Comparison of ENCODE assay signal across 8 cellular contexts in genomic region chr6:44245391-44245911, GRCh38. TPM values are rescaled to one million over a fixed set of nuclear protein-coding genes. Genes with fewer than 3 reads are reported as not detected.
DNase-seq lines count a peak whose midpoint lies in the region; ATAC-seq, FAIRE-seq and TF ChIP-seq lines count a peak whose summit lies in the region.

No MANE protein-coding gene starts in this region.

- TF ChIP-seq POLR2A in Peyer's patch (IDR thresholded peaks at IDR 0.05) (no peak), esophagus squamous epithelium (IDR thresholded peaks at IDR 0.05) (no peak)

- peaks cover 23% of the 10 kb centered on the region for H3K4me1 ChIP-seq in CD8-positive, alpha-beta memory T cell (ENCODE audit: insufficient read depth, low read length)
- H3K4me1 ChIP-seq in Peyer's patch (peaks cover 0 to 29% (median 10%) of the 10 kb centered on the region in 4 donors), esophagus squamous epithelium (peaks cover 16 to 36% (median 25%) of the 10 kb centered on the region in 3 donors), pancreas (peaks cover 6 to 18% (median 17%) of the 10 kb centered on the region in 3 donors)

- peak overlapping the region; percentile 98 for H3K27ac ChIP-seq in CD8-positive, alpha-beta memory T cell (ENCODE audit: low read depth, low read length)
- H3K27ac ChIP-seq in Peyer's patch: peak overlapping the region; percentile 92 to 96 (median 95)
- H3K27ac ChIP-seq in esophagus squamous epithelium: peak overlapping the region; percentile 96 to 99 (median 98)
- peak overlapping the region; percentile 85 to 100 (median 98) for H3K27ac ChIP-seq in pancreas

- CTCF ChIA-PET in CD8-positive, alpha-beta memory T cell (lab: Charles Lee): interaction anchor here (0.9 to 6.3 kb wide), 6 partner anchors 9 to 74 kb away, joined by 3 to 74 read pairs (median 4); partner anchors contain the start of gene SLC35B2

- peak overlapping the region; percentile 91 to 99 (median 98) for H3K4me3 Mint-ChIP-seq in CD8-positive, alpha-beta memory T cell

- no peak for TF ChIP-seq CTCF in Peyer's patch (IDR thresholded peaks at IDR 0.05)
- TF ChIP-seq CTCF in esophagus squamous epithelium (IDR thresholded peaks at IDR 0.05): no peak
- no peak for TF ChIP-seq CTCF in pancreas (IDR thresholded peaks at IDR 0.05)

- no peak for DNase-seq in CD8-positive, alpha-beta memory T cell
- DNase-seq in Peyer's patch (no peak), esophagus squamous epithelium (lab: John Stamatoyannopoulos, UW) (no peak), pancreas (no peak), activated gamma-delta T cell treated with Interleukin-2 at 50 U/mL for 16 hours (no peak), Ammon's horn (ENCODE audit: low spot score) (no peak), dedifferentiated amniotic fluid mesenchymal stem cell (ENCODE audit: extremely low spot score) (no peak)

- H3K36me3 ChIP-seq in CD8-positive, alpha-beta memory T cell (ENCODE audit: insufficient read depth, low read length): peaks cover 23% of the 10 kb centered on the region
- H3K36me3 ChIP-seq in Peyer's patch (peaks cover 0 to 16% (median 0%) of the 10 kb centered on the region in 3 donors), esophagus squamous epithelium (peaks cover 6 to 22% (median 15%) of the 10 kb centered on the region in 3 donors), pancreas (peaks cover 4 to 16% (median 14%) of the 10 kb centered on the region in 3 donors)

- no peak for FAIRE-seq in pancreas (lab: Jason Lieb, UNC)

- no peak for ATAC-seq in pancreas
- no peak for ATAC-seq in activated CD4-positive, CD25-positive, alpha-beta regulatory T cell treated with anti-CD3 and anti-CD28 coated beads, Interleukin-2, amount 50 U/mL, for 24 hours

- no peaks in the 10 kb centered on the region for H3K9me3 ChIP-seq in CD8-positive, alpha-beta memory T cell (ENCODE audit: low read length)
- H3K9me3 ChIP-seq in Peyer's patch (no peaks in the 10 kb centered on the region), esophagus squamous epithelium (no peaks in the 10 kb centered on the region), pancreas (no peaks in the 10 kb centered on the region)

- H3K9me3 Mint-ChIP-seq in CD8-positive, alpha-beta memory T cell: peaks cover 0 to 2% (median 0%) of the 10 kb centered on the region in 5 donors

- WGBS in esophagus squamous epithelium, 2 donors: 78 to 82% methylated on average over 10 to 11 of the region's 12 CpGs
- WGBS in pancreas, 2 donors: 65 to 67% methylated on average over 12 of the region's 12 CpGs

- H3K27me3 ChIP-seq in CD8-positive, alpha-beta memory T cell (ENCODE audit: insufficient read depth, low read length, poor library complexity, severe bottlenecking): no peaks in the 10 kb centered on the region
- H3K27me3 ChIP-seq in Peyer's patch: no peaks in the 10 kb centered on the region
- no peaks in the 10 kb centered on the region for H3K27me3 ChIP-seq in esophagus squamous epithelium
- no peaks in the 10 kb centered on the region for H3K27me3 ChIP-seq in pancreas

- H3K27ac Mint-ChIP-seq in CD8-positive, alpha-beta memory T cell: peak overlapping the region; percentile 49 to 99 (median 93)

- POLR2A ChIA-PET in CD8-positive, alpha-beta memory T cell (lab: Charles Lee): interaction anchor here (1.7 to 3.9 kb wide), 4 partner anchors 10 to 68 kb away, joined by 4 to 77 read pairs (median 16); partner anchors contain the start of genes AARS2, NFKBIE and SLC35B2

- H3K4me3 ChIP-seq in CD8-positive, alpha-beta memory T cell (ENCODE audit: low read length): peak overlapping the region; percentile 98
- H3K4me3 ChIP-seq in Peyer's patch: peak overlapping the region; percentile 81 to 93 (median 83)
- peak overlapping the region; percentile 81 to 94 (median 94) for H3K4me3 ChIP-seq in esophagus squamous epithelium
- H3K4me3 ChIP-seq in pancreas: peak overlapping the region in 3 of 4 donors; percentile 62 to 89 (median 83)

- intact Hi-C loops in esophagus squamous epithelium (cut with DNase I): no loop called here
- intact Hi-C loops in pancreas (cut with DNase I): no loop called here

- H3K27me3 Mint-ChIP-seq in CD8-positive, alpha-beta memory T cell: peaks cover 0 to 7% of the 10 kb centered on the region in 2 donors

- H3K36me3 Mint-ChIP-seq in CD8-positive, alpha-beta memory T cell: peaks cover 4 to 39% (median 13%) of the 10 kb centered on the region in 3 donors

- peaks cover 34 to 45% (median 35%) of the 10 kb centered on the region in 3 donors for H3K4me1 Mint-ChIP-seq in CD8-positive, alpha-beta memory T cell

RNA-seq across cellular contexts. Expression of gene HSP90AB1, which starts 1.4 kb away (rescaled TPM):
- 1,000 to 10,000 TPM; 2,387 to 2,400 TPM for total RNA-seq in CD8-positive, alpha-beta memory T cell
- polyA plus RNA-seq in CD8-positive, alpha-beta memory T cell: 460 TPM
- total RNA-seq in Peyer's patch: 100 to 1,000 TPM; 181 to 330 (median 254) TPM
- 100 to 1,000 TPM; 433 to 696 (median 601) TPM for total RNA-seq in esophagus squamous epithelium
- 100 to 1,000 TPM; 370 to 577 (median 464) TPM for total RNA-seq in pancreas
- 100 to 1,000 TPM; 145 to 328 TPM for polyA plus RNA-seq in pancreas

RNA-seq across cellular contexts. Expression of gene SLC35B2, which starts 11.9 kb away (rescaled TPM):
- 10 to 100 TPM; 34.8 to 35.7 TPM for total RNA-seq in CD8-positive, alpha-beta memory T cell
- polyA plus RNA-seq in CD8-positive, alpha-beta memory T cell: 49.0 TPM
- 10 to 100 TPM; 10.7 to 35.2 (median 26.5) TPM for total RNA-seq in Peyer's patch
- 10 to 100 TPM in 3 of 4 donors, 1 to 10 TPM in 1; 9.7 to 34.4 (median 21.2) TPM for total RNA-seq in esophagus squamous epithelium
- 10 to 100 TPM; 15.9 to 30.4 (median 20.5) TPM for total RNA-seq in pancreas
- 10 to 100 TPM; 10.8 to 23.6 TPM for polyA plus RNA-seq in pancreas

RNA-seq across cellular contexts. Expression of gene NFKBIE, which starts 19.9 kb away (rescaled TPM):
- 10 to 100 TPM; 33.1 to 34.3 TPM for total RNA-seq in CD8-positive, alpha-beta memory T cell
- polyA plus RNA-seq in CD8-positive, alpha-beta memory T cell: 5.3 TPM
- total RNA-seq in Peyer's patch (10 to 100 TPM; 16.9 to 36.3 (median 24.9) TPM), esophagus squamous epithelium (10 to 100 TPM in 3 of 4 donors, 1 to 10 TPM in 1; 8.6 to 11.2 (median 10.2) TPM), pancreas (10 to 100 TPM in 1 of 6 donors, 1 to 10 TPM in 5; 2.5 to 16.9 (median 5.5) TPM)
- polyA plus RNA-seq in pancreas: 10 to 100 TPM; 10.1 to 12.1 TPM

RNA-seq across cellular contexts. Expression of gene SLC29A1, which starts 22.1 kb away (rescaled TPM):
- 100 to 1,000 TPM; 116 TPM for total RNA-seq in CD8-positive, alpha-beta memory T cell
- 3.6 TPM for polyA plus RNA-seq in CD8-positive, alpha-beta memory T cell
- total RNA-seq in Peyer's patch (10 to 100 TPM in 3 of 4 donors, 1 to 10 TPM in 1; 4.4 to 25.6 (median 19.5) TPM), esophagus squamous epithelium (10 to 100 TPM; 12.7 to 24.8 (median 22.3) TPM), pancreas (10 to 100 TPM; 24.8 to 72.7 (median 44.4) TPM)
- polyA plus RNA-seq in pancreas: 10 to 100 TPM; 35.5 to 89.8 TPM

RNA-seq across cellular contexts. Expression of gene TMEM151B, which starts 24.8 kb away (rescaled TPM):
- total RNA-seq in CD8-positive, alpha-beta memory T cell: not detected
- not detected for polyA plus RNA-seq in CD8-positive, alpha-beta memory T cell
- total RNA-seq in Peyer's patch (under 1 TPM in 2 of 4 donors, not detected in 2; 0.27 to 0.57 TPM), esophagus squamous epithelium (not detected), pancreas (under 1 TPM in 4 of 6 donors, not detected in 2; 0.06 to 0.12 (median 0.09) TPM)
- polyA plus RNA-seq in pancreas: under 1 TPM; 0.54 to 0.65 TPM
